In the genomic region with DNA sequence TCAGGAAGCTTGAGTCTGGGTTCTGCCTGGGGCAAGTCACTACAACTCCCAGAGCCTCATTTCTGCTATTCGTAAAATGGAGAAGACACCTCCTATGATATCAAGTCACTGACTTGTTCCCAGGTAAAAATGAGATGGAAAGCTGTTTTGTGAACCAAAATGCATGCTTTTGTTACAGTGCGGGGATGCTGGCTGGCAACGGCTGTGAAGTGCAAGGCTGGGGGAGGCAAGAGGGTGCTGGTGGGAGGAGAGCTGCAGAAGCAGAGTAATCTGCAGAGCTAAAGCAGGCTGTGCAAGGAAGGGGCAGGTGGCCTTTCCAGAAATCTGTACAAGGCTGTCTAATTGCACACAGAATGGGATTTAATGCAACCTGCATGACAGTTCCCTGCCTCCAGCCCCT, we compare ENCODE assay signal across 24 cellular contexts.
DNase-seq lines count a peak whose midpoint lies in the region; ATAC-seq and TF ChIP-seq lines count a peak whose summit lies in the region.
"Had no signal": no experiment of that assay in that cellular context is flagged by ENCODE, and none has a peak within 500 bp of the region (broad histone marks: within the 10 kb centered on the region; RNA-seq: fewer than 3 reads in every experiment).

No MANE protein-coding gene starts in this region.

- H4K20me1 ChIP-seq in mammary epithelial cell (ENCODE audit: insufficient read depth, low read length): no peaks in the 10 kb centered on the region

- no peaks in the 10 kb centered on the region for H3K36me3 Mint-ChIP-seq in Caco-2 (ENCODE audit: insufficient read depth, unreplicated experiment)

- no peaks in the 10 kb centered on the region for H3K36me3 ChIP-seq in esophagus muscularis mucosa
- no peaks in the 10 kb centered on the region for H3K36me3 ChIP-seq in mammary epithelial cell (ENCODE audit: insufficient read depth, low read length)
- no peaks in the 10 kb centered on the region for H3K36me3 ChIP-seq in Caco-2 (ENCODE audit: control insufficient read depth, insufficient read depth, low read length)
- H3K36me3 ChIP-seq: SJSA1 had no signal

- TF ChIP-seq POLR2A in esophagus muscularis mucosa (IDR thresholded peaks at IDR 0.05; ENCODE audit: low read depth): no peak

- peaks cover 4% of the 10 kb centered on the region for H3K27me3 Mint-ChIP-seq in Caco-2 (ENCODE audit: insufficient read depth, unreplicated experiment)

- WGBS in esophagus muscularis mucosa: 93% methylated on average over 3 of the region's 3 CpGs
- 62% methylated on average over 3 of the region's 3 CpGs for WGBS in mammary epithelial cell (ENCODE audit: low coverage, missing lambda C conversion rate)

- no peak for TF ChIP-seq EP300 in esophagus muscularis mucosa (IDR thresholded peaks at IDR 0.05)

- H3K27ac ChIP-seq in esophagus muscularis mucosa (replicated peaks in 1 of 4) (no peak overlapping the region), mammary epithelial cell (ENCODE audit: insufficient read depth, low read depth, low read length) (no peak overlapping the region)
- H3K27ac ChIP-seq: GM23248, HL-60, PC-9, SJSA1 had no signal

- H3K27me3 ChIP-seq in esophagus muscularis mucosa (no peaks in the 10 kb centered on the region), mammary epithelial cell (ENCODE audit: insufficient read depth, low read length) (no peaks in the 10 kb centered on the region), Caco-2 (replicated peaks; ENCODE audit: control insufficient read depth, insufficient read depth, low read length) (no peaks in the 10 kb centered on the region)
- H3K27me3 ChIP-seq: SJSA1 had no signal

- no peak overlapping the region for H3K4me3 Mint-ChIP-seq in Caco-2 (ENCODE audit: unreplicated experiment)
- H3K4me3 Mint-ChIP-seq: H9, HFFc6 had no signal

- intact Hi-C loops in esophagus muscularis mucosa (cut with DNase I): no loop called here
- intact Hi-C loops in mammary epithelial cell (cut with micrococcal nuclease): no loop called here
- intact Hi-C loops in Caco-2 (cut with micrococcal nuclease; ENCODE audit: unreplicated experiment): no loop called here

- H3K4me1 ChIP-seq in esophagus muscularis mucosa (peaks cover 6 to 22% (median 18%) of the 10 kb centered on the region in 4 donors), mammary epithelial cell (ENCODE audit: insufficient read depth, low read length) (peaks cover 5% of the 10 kb centered on the region), Caco-2 (peaks cover 7% of the 10 kb centered on the region; the same call in 1 of the 2 replicates)

- H3K9ac ChIP-seq in mammary epithelial cell (ENCODE audit: insufficient read depth, low read length): no peak overlapping the region
- H3K9ac ChIP-seq: GM23248 had no signal

- H3K27ac Mint-ChIP-seq in Caco-2 (ENCODE audit: unreplicated experiment): no peak overlapping the region
- H3K27ac Mint-ChIP-seq: H9, HFFc6 had no signal

- no peak overlapping the region for H2AFZ ChIP-seq in mammary epithelial cell (ENCODE audit: low read depth, low read length)
- H2AFZ ChIP-seq: GM23248, PC-9 had no signal

- BruUV-seq in mammary epithelial cell (replicated peaks; lab: Mats Ljungman, UMichigan) (no TSS peak), Caco-2 (replicated peaks; lab: Mats Ljungman, UMichigan) (no TSS peak)

- H3K9me3 ChIP-seq in esophagus muscularis mucosa (no peaks in the 10 kb centered on the region), mammary epithelial cell (replicated peaks; ENCODE audit: insufficient read depth, low read length) (no peaks in the 10 kb centered on the region), Caco-2 (no peaks in the 10 kb centered on the region)
- H3K9me3 ChIP-seq: SJSA1 had no signal

- no peak for ATAC-seq in GM18868 (IDR thresholded peaks at IDR 0.05; ENCODE audit: unreplicated experiment)
- ATAC-seq in HG03432 (IDR thresholded peaks at IDR 0.05; ENCODE audit: unreplicated experiment): no peak
- ATAC-seq: Right ventricle myocardium inferior had no signal

- in situ Hi-C loops in mammary epithelial cell (cut with MboI; ENCODE audit: low sequenced_read_pairs in 2 of 2): no loop called here

- CTCF ChIA-PET in mammary epithelial cell (lab: Charles Lee; ENCODE audit: low non-redundant PET): no interaction called here
- CTCF ChIA-PET in Caco-2 (lab: Charles Lee): no interaction called here

- dilution Hi-C loops in mammary epithelial cell (cut with HindIII; ENCODE audit: low sequenced_read_pairs): no loop called here

- POLR2A ChIA-PET in Caco-2 (lab: Charles Lee): no interaction called here

- H3K4me3 ChIP-seq in esophagus muscularis mucosa: no peak overlapping the region
- H3K4me3 ChIP-seq in mammary epithelial cell (replicated peaks in 1 of 3; ENCODE audit: insufficient read depth in 1 of 3, low read depth in 2 of 3, low read length in 3 of 3): no peak overlapping the region
- H3K4me3 ChIP-seq in Caco-2 (ENCODE audit: low read depth, low read length): no peak overlapping the region
- H3K4me3 ChIP-seq: GM23248, PC-9, SJSA1 had no signal

- peak; percentile 68 for DNase-seq in Ammon's horn (ENCODE audit: low spot score)
- DNase-seq in NCI-H82 treated with DMSO at 0.1 percent for 48 hours (lab: John Stamatoyannopoulos, UW; ENCODE audit: unreplicated experiment): peak; percentile 83
- DNase-seq in esophagus muscularis mucosa (ENCODE audit: extremely low spot score): peak; percentile 47
- DNase-seq in occipital lobe (lab: John Stamatoyannopoulos, UW): peak; percentile 11
- DNase-seq in mammary epithelial cell: no peak
- DNase-seq in Caco-2: no peak
- DNase-seq: 8988T, ACHN, DMS153, GM23248, H9, HFFc6, NCI-H1092, NCI-H1436 treated with DMSO at 0.1 percent for 48 hours, NCI-H187 treated with DMSO at 0.1 percent for 48 hours, NCI-H2171 treated with DMSO at 0.1 percent for 48 hours, NCI-H345, NCI-H510A treated with DMSO at 0.1 percent for 48 hours, PC-9 had no signal

- H3K4me2 ChIP-seq in mammary epithelial cell (ENCODE audit: insufficient read depth, low read depth, low read length): no peak overlapping the region
- H3K4me2 ChIP-seq: PC-9 had no signal

- TF ChIP-seq CTCF in esophagus muscularis mucosa (IDR thresholded peaks at IDR 0.05) (no peak), mammary epithelial cell (conservative IDR thresholded peaks at IDR 0.05 in 1 of 2, IDR thresholded peaks at IDR 0.05 in 1 of 2; ENCODE audit: extremely low read depth in 1 of 2, insufficient read depth in 1 of 2, low read depth in 1 of 2, low read length in 2 of 2) (no peak), Caco-2 (IDR thresholded peaks at IDR 0.05; ENCODE audit: insufficient read depth in 1 of 2, low read depth in 1 of 2, low read length in 1 of 2, severe bottlenecking in 1 of 2, unreplicated experiment in 1 of 2) (no peak)

- H3K9me3 Mint-ChIP-seq in Caco-2 (ENCODE audit: unreplicated experiment): no peaks in the 10 kb centered on the region
- H3K9me3 Mint-ChIP-seq: H9, HFFc6 had no signal

- no peaks in the 10 kb centered on the region for H3K79me2 ChIP-seq in mammary epithelial cell (ENCODE audit: insufficient read depth, low read length)

- peaks cover 10% of the 10 kb centered on the region for H3K4me1 Mint-ChIP-seq in Caco-2 (ENCODE audit: low read depth, unreplicated experiment)

Comparison
In these comparisons a context has a peak if more than half of its experiments do, and no peak if none do; other contexts are left out.
1. DNase-seq: peak in Ammon's horn (single experiment), NCI-H82 treated with DMSO at 0.1 percent for 48 hours (single experiment), esophagus muscularis mucosa (single experiment) and occipital lobe (single experiment); none in mammary epithelial cell (single experiment) and Caco-2 (0 of 2).